32 cellular contexts compared by ENCODE assay signal in the genomic region with DNA sequence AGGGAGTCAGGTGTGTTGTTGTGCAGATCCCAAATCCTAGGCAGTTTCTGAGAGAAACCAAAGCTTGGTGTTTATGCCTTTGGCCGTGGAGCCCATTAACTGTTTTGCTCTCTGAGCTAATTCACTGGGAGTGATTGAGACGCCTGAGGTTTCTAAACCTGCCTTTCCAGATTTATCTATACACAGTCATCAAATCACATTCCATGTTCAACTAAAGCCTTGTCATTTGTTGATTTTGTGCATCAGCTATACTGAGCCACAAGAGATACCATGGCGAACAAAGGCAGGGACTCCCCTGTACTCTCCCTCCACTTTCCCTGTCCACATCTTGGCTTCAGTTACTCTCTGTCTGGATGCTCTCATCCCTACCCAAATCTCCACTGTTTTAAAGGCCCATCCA.
"Had no signal": no experiment of that assay in that cellular context is flagged by ENCODE, and none has a peak within 500 bp of the region (broad histone marks: within the 10 kb centered on the region; RNA-seq: fewer than 3 reads in every experiment).

No MANE protein-coding gene starts in this region.

- DNase-seq: activated CD4-positive, alpha-beta T cell treated with anti-CD3 and anti-CD28 coated beads for 4 hours; activated CD4-positive, alpha-beta T cell treated with anti-CD3 and anti-CD28 coated beads, Interleukin-2, amount 50 U/mL, for 4 hours; activated effector memory CD4-positive, alpha-beta T cell treated with Interleukin-2 at 50 U/mL for 16 hours; activated naive CD4-positive, alpha-beta T cell treated with anti-CD3 and anti-CD28 coated beads for 36 hours; activated naive CD8-positive, alpha-beta T cell treated with anti-CD3 and anti-CD28 coated beads for 36 hours; activated T-cell treated with anti-CD3 and anti-CD28 coated beads for 4 hours; activated T-cell treated with anti-CD3 and anti-CD28 coated beads, Interleukin-2, amount 50 U/mL, for 72 hours; adrenal gland; aorta; body of pancreas; dorsolateral prefrontal cortex; effector memory CD8-positive, alpha-beta T cell; esophagus squamous epithelium; kidney glomerular epithelial cell; left lung; lower lobe of right lung; mesendoderm; nephron progenitor cell; pancreas; psoas muscle; sigmoid colon; small intestine; stimulated activated CD4-positive, alpha-beta T cell treated with anti-CD3 and anti-CD28 coated beads, Interleukin-1b, Interleukin-23, amount 100 ng/mL, for 48 hours; stimulated activated CD4-positive, alpha-beta T cell treated with anti-CD3 and anti-CD28 coated beads, Interleukin-4, amount 100 ng/mL, for 4 hours; stimulated activated CD8-positive, alpha-beta memory T cell treated with anti-CD3 and anti-CD28 coated beads, Interleukin-4, amount 100 ng/mL, for 48 hours; stimulated activated naive CD8-positive, alpha-beta T cell treated with anti-CD3 and anti-CD28 coated beads, Interleukin-15, amount 100 ng/mL, for 72 hours; substantia nigra; upper lobe of left lung had no signal

- H3K36me3 ChIP-seq: adrenal gland, cardiac muscle cell, esophagus squamous epithelium, left lung, lower lobe of right lung, pancreas, sigmoid colon, upper lobe of left lung had no signal

- H3K27ac ChIP-seq: adrenal gland, body of pancreas, cardiac muscle cell, coronary artery, dorsolateral prefrontal cortex, esophagus squamous epithelium, left lung, lower lobe of right lung, pancreas, psoas muscle, sigmoid colon, upper lobe of left lung, VCaP had no signal

- H3K36me3 Mint-ChIP-seq: activated naive CD8-positive, alpha-beta T cell treated with anti-CD3 and anti-CD28 coated beads for 36 hours; stimulated activated memory B cell treated with anti-CD40 and anti-IgM and Interleukin-4, amounts not matched to agents 10 μg/mL and 1 μg/mL and 100 μg/mL, for 72 hours had no signal

- H3K9me3 ChIP-seq: adrenal gland, body of pancreas, esophagus squamous epithelium, left lung, lower lobe of right lung, pancreas, psoas muscle, sigmoid colon, upper lobe of left lung had no signal

- H3K4me1 Mint-ChIP-seq: activated naive CD8-positive, alpha-beta T cell treated with anti-CD3 and anti-CD28 coated beads for 36 hours; stimulated activated memory B cell treated with anti-CD40 and anti-IgM and Interleukin-4, amounts not matched to agents 10 μg/mL and 1 μg/mL and 100 μg/mL, for 72 hours; stimulated activated naive CD8-positive, alpha-beta T cell treated with anti-CD3 and anti-CD28 coated beads, Interleukin-15, amount 100 ng/mL, for 72 hours had no signal

- H3K4me1 ChIP-seq: adrenal gland, pancreas, psoas muscle had no signal

- ATAC-seq: activated T-cell treated with anti-CD3 and anti-CD28 coated beads, Interleukin-2, amount 50 U/mL, for 72 hours; body of pancreas; effector memory CD8-positive, alpha-beta T cell; left lung; lower lobe of right lung; pancreas; psoas muscle; stimulated activated memory B cell treated with anti-CD40 and anti-IgM and Interleukin-4, amounts not matched to agents 10 μg/mL and 1 μg/mL and 100 μg/mL, for 72 hours; stimulated activated naive CD8-positive, alpha-beta T cell treated with anti-CD3 and anti-CD28 coated beads, Interleukin-15, amount 100 ng/mL, for 72 hours had no signal

- H3K9me3 Mint-ChIP-seq: activated naive CD4-positive, alpha-beta T cell treated with anti-CD3 and anti-CD28 coated beads for 36 hours; activated T-cell treated with anti-CD3 and anti-CD28 coated beads, Interleukin-2, amount 50 U/mL, for 72 hours; effector memory CD8-positive, alpha-beta T cell; stimulated activated memory B cell treated with anti-CD40 and anti-IgM and Interleukin-4, amounts not matched to agents 10 μg/mL and 1 μg/mL and 100 μg/mL, for 72 hours; stimulated activated naive CD8-positive, alpha-beta T cell treated with anti-CD3 and anti-CD28 coated beads, Interleukin-15, amount 100 ng/mL, for 72 hours had no signal

- H3K27me3 ChIP-seq: adrenal gland, body of pancreas, cardiac muscle cell, pancreas, sigmoid colon, upper lobe of left lung had no signal

- H3K4me3 ChIP-seq: adrenal gland, body of pancreas, cardiac muscle cell, coronary artery, dorsolateral prefrontal cortex, esophagus squamous epithelium, left lung, lower lobe of right lung, pancreas, psoas muscle, sigmoid colon, upper lobe of left lung had no signal

- H3K27ac Mint-ChIP-seq: activated naive CD4-positive, alpha-beta T cell treated with anti-CD3 and anti-CD28 coated beads for 36 hours; activated naive CD8-positive, alpha-beta T cell treated with anti-CD3 and anti-CD28 coated beads for 36 hours; activated T-cell treated with anti-CD3 and anti-CD28 coated beads, Interleukin-2, amount 50 U/mL, for 72 hours; effector memory CD8-positive, alpha-beta T cell; nephron progenitor cell; stimulated activated memory B cell treated with anti-CD40 and anti-IgM and Interleukin-4, amounts not matched to agents 10 μg/mL and 1 μg/mL and 100 μg/mL, for 72 hours had no signal

- H3K4me3 Mint-ChIP-seq: activated naive CD4-positive, alpha-beta T cell treated with anti-CD3 and anti-CD28 coated beads for 36 hours; activated naive CD8-positive, alpha-beta T cell treated with anti-CD3 and anti-CD28 coated beads for 36 hours; activated T-cell treated with anti-CD3 and anti-CD28 coated beads, Interleukin-2, amount 50 U/mL, for 72 hours; effector memory CD8-positive, alpha-beta T cell; nephron progenitor cell; stimulated activated memory B cell treated with anti-CD40 and anti-IgM and Interleukin-4, amounts not matched to agents 10 μg/mL and 1 μg/mL and 100 μg/mL, for 72 hours; stimulated activated naive CD8-positive, alpha-beta T cell treated with anti-CD3 and anti-CD28 coated beads, Interleukin-15, amount 100 ng/mL, for 72 hours had no signal
